Comparison of ENCODE assay signal across 24 cellular contexts in genomic region chrX:69369999-69370398, GRCh38.
"Had no signal": no experiment of that assay in that cellular context is flagged by ENCODE, and none has a peak within 500 bp of the region (broad histone marks: within the 10 kb centered on the region; RNA-seq: fewer than 3 reads in every experiment).

No MANE protein-coding gene starts in this region.

- H3K27ac Mint-ChIP-seq: naive thymus-derived CD4-positive, alpha-beta T cell; natural killer cell; nephron; stimulated activated effector memory CD8-positive, alpha-beta T cell treated with anti-CD3 and anti-CD28 coated beads, Interleukin-12 subunit alpha, Interleukin-12 subunit beta, amount 100 ng/mL, for 72 hours; stimulated activated naive B cell treated with anti-CD40 and anti-IgM and Interleukin-4, amounts not matched to agents 10 μg/mL and 1 μg/mL and 100 μg/mL, for 72 hours; stimulated activated naive CD8-positive, alpha-beta T cell treated with anti-CD3 and anti-CD28 coated beads, Interleukin-15, Interleukin-2, amounts not matched to agents 100 ng/mL and 50 ng/mL, for 24 hours had no signal

- H3K36me3 ChIP-seq: pancreas, prostate gland, right atrium auricular region, right lobe of liver, sigmoid colon, stomach, thoracic aorta, thyroid gland, tibial nerve had no signal

- DNase-seq: naive thymus-derived CD4-positive, alpha-beta T cell; natural killer cell; occipital lobe; pancreas; retina; right lobe of liver; sigmoid colon; small intestine; stimulated activated CD4-positive, alpha-beta T cell treated with anti-CD3 and anti-CD28 coated beads, Interleukin-15, amount 100 ng/mL, for 24 hours; stimulated activated CD4-positive, alpha-beta T cell treated with anti-CD3 and anti-CD28 coated beads, Interleukin-2, amount 100 ng/mL, for 24 hours; stimulated activated CD4-positive, alpha-beta T cell treated with anti-CD3 and anti-CD28 coated beads, Interleukin-2, amount 100 ng/mL, for 48 hours; stimulated activated CD4-positive, alpha-beta T cell treated with anti-CD3 and anti-CD28 coated beads, Interleukin-4, amount 100 ng/mL, for 24 hours; stimulated activated naive B cell treated with anti-CD40 and anti-IgM and Interleukin-4, amounts not matched to agents 10 μg/mL and 1 μg/mL and 100 μg/mL, for 72 hours; stimulated activated naive CD4-positive, alpha-beta T cell treated with Interleukin-2 at 50 U/mL for 16 hours; stomach; thyroid gland; trophoblast cell had no signal

- H3K27me3 Mint-ChIP-seq: stimulated activated naive CD8-positive, alpha-beta T cell treated with anti-CD3 and anti-CD28 coated beads, Interleukin-15, Interleukin-2, amounts not matched to agents 100 ng/mL and 50 ng/mL, for 24 hours had no signal

- H3K36me3 Mint-ChIP-seq: naive thymus-derived CD4-positive, alpha-beta T cell; natural killer cell; stimulated activated effector memory CD8-positive, alpha-beta T cell treated with anti-CD3 and anti-CD28 coated beads, Interleukin-12 subunit alpha, Interleukin-12 subunit beta, amount 100 ng/mL, for 72 hours; stimulated activated naive B cell treated with anti-CD40 and anti-IgM and Interleukin-4, amounts not matched to agents 10 μg/mL and 1 μg/mL and 100 μg/mL, for 72 hours had no signal

- H3K27me3 ChIP-seq: right atrium auricular region, right lobe of liver, sigmoid colon, thyroid gland, tibial nerve had no signal

- H3K9me3 Mint-ChIP-seq: natural killer cell; stimulated activated effector memory CD8-positive, alpha-beta T cell treated with anti-CD3 and anti-CD28 coated beads, Interleukin-12 subunit alpha, Interleukin-12 subunit beta, amount 100 ng/mL, for 72 hours; stimulated activated naive B cell treated with anti-CD40 and anti-IgM and Interleukin-4, amounts not matched to agents 10 μg/mL and 1 μg/mL and 100 μg/mL, for 72 hours; stimulated activated naive CD8-positive, alpha-beta T cell treated with anti-CD3 and anti-CD28 coated beads, Interleukin-15, Interleukin-2, amounts not matched to agents 100 ng/mL and 50 ng/mL, for 24 hours had no signal

- H3K27ac ChIP-seq: pancreas, prostate gland, right atrium auricular region, right lobe of liver, sigmoid colon, stomach, thoracic aorta, thyroid gland, tibial nerve had no signal

- H3K4me1 Mint-ChIP-seq: naive thymus-derived CD4-positive, alpha-beta T cell; natural killer cell; nephron; stimulated activated effector memory CD8-positive, alpha-beta T cell treated with anti-CD3 and anti-CD28 coated beads, Interleukin-12 subunit alpha, Interleukin-12 subunit beta, amount 100 ng/mL, for 72 hours; stimulated activated naive B cell treated with anti-CD40 and anti-IgM and Interleukin-4, amounts not matched to agents 10 μg/mL and 1 μg/mL and 100 μg/mL, for 72 hours had no signal

- H3K4me3 ChIP-seq: pancreas, prostate gland, right atrium auricular region, right lobe of liver, sigmoid colon, stomach, thoracic aorta, thyroid gland, tibial nerve had no signal

- H3K4me3 Mint-ChIP-seq: naive thymus-derived CD4-positive, alpha-beta T cell; natural killer cell; nephron; stimulated activated effector memory CD8-positive, alpha-beta T cell treated with anti-CD3 and anti-CD28 coated beads, Interleukin-12 subunit alpha, Interleukin-12 subunit beta, amount 100 ng/mL, for 72 hours; stimulated activated naive B cell treated with anti-CD40 and anti-IgM and Interleukin-4, amounts not matched to agents 10 μg/mL and 1 μg/mL and 100 μg/mL, for 72 hours; stimulated activated naive CD8-positive, alpha-beta T cell treated with anti-CD3 and anti-CD28 coated beads, Interleukin-15, Interleukin-2, amounts not matched to agents 100 ng/mL and 50 ng/mL, for 24 hours had no signal

- H3K9me3 ChIP-seq: pancreas, prostate gland, right atrium auricular region, right lobe of liver, sigmoid colon, thoracic aorta, thyroid gland, tibial nerve had no signal

- ATAC-seq: naive thymus-derived CD4-positive, alpha-beta T cell; natural killer cell; pancreas; right lobe of liver; stimulated activated effector memory CD8-positive, alpha-beta T cell treated with anti-CD3 and anti-CD28 coated beads, Interleukin-12 subunit alpha, Interleukin-12 subunit beta, amount 100 ng/mL, for 72 hours; stimulated activated naive B cell treated with anti-CD40 and anti-IgM and Interleukin-4, amounts not matched to agents 10 μg/mL and 1 μg/mL and 100 μg/mL, for 72 hours had no signal

- H3K4me1 ChIP-seq: pancreas, prostate gland, right atrium auricular region, right lobe of liver, sigmoid colon, stomach, thyroid gland, tibial nerve had no signal
